In genomic region chr6:4698901-4699659, GRCh38 we compare ENCODE assay signal across 19 cellular contexts.
DNase-seq lines count a peak whose midpoint lies in the region; TF ChIP-seq lines count a peak whose summit lies in the region.
"Had no signal": no experiment of that assay in that cellular context is flagged by ENCODE, and none has a peak within 500 bp of the region (broad histone marks: within the 10 kb centered on the region; RNA-seq: fewer than 3 reads in every experiment).

No MANE protein-coding gene starts in this region.

- no peaks in the 10 kb centered on the region for H3K79me2 ChIP-seq in smooth muscle cell (ENCODE audit: low read depth)

- no peaks in the 10 kb centered on the region for H3F3A ChIP-seq in smooth muscle cell (ENCODE audit: low read depth)

- intact Hi-C loops in head of caudate nucleus (cut with DNase I): no loop called here

- no peak overlapping the region for H2AFZ ChIP-seq in smooth muscle cell (ENCODE audit: low read depth)

- no peak overlapping the region for H3K27ac ChIP-seq in smooth muscle cell (ENCODE audit: low read depth)
- H3K27ac ChIP-seq: 22Rv1, body of pancreas, left lung, transverse colon had no signal

- WGBS in smooth muscle cell (ENCODE audit: low lambda C conversion rate): 91% methylated on average over 3 of the region's 3 CpGs

- no peaks in the 10 kb centered on the region for H3K9me3 ChIP-seq in smooth muscle cell (replicated peaks; ENCODE audit: low read depth)
- H3K9me3 ChIP-seq: body of pancreas, left lung, mucosa of descending colon, transverse colon had no signal

- H3K27me3 ChIP-seq in smooth muscle cell (ENCODE audit: low read depth): no peaks in the 10 kb centered on the region
- H3K27me3 ChIP-seq: body of pancreas, left lung, transverse colon had no signal

- no peak overlapping the region for H3K9ac ChIP-seq in smooth muscle cell (ENCODE audit: low read depth)

- no peaks in the 10 kb centered on the region for H4K20me1 ChIP-seq in smooth muscle cell (ENCODE audit: low read depth)

- DNase-seq in DMS153 (lab: John Stamatoyannopoulos, UW) (peak; percentile 36), DMS153 treated with DMSO at 0.1 percent for 48 hours (lab: John Stamatoyannopoulos, UW; ENCODE audit: unreplicated experiment) (no peak), NCI-H2107 (lab: John Stamatoyannopoulos, UW) (peak; percentile 15), RPMI7951 (ENCODE audit: low read depth) (peak; percentile 28), myocyte (ENCODE audit: low read depth) (peak; percentile 84), dermis blood vessel endothelial cell (no peak), smooth muscle cell (lab: John Stamatoyannopoulos, UW; ENCODE audit: unreplicated experiment) (no peak), head of caudate nucleus (no peak)
- DNase-seq: activated CD4-positive, alpha-beta T cell treated with anti-CD3 and anti-CD28 coated beads for 4 hours; body of pancreas; endodermal cell; left lung; mucosa of descending colon; NCI-H774; OCI-M1; stimulated activated CD4-positive, alpha-beta T cell treated with anti-CD3 and anti-CD28 coated beads, Interleukin-4, amount 100 ng/mL, for 24 hours; stimulated activated naive CD8-positive, alpha-beta T cell treated with anti-CD3 and anti-CD28 coated beads, Interleukin-15, amount 100 ng/mL, for 72 hours; transverse colon had no signal

- no peak for TF ChIP-seq CTCF in smooth muscle cell (IDR thresholded peaks at IDR 0.05; ENCODE audit: borderline replicate concordance, insufficient read depth, poor library complexity, severe bottlenecking)

- H3K4me1 ChIP-seq in smooth muscle cell (ENCODE audit: low read depth): no peaks in the 10 kb centered on the region
- H3K4me1 ChIP-seq: body of pancreas, left lung, transverse colon had no signal

- H3K4me3 ChIP-seq in smooth muscle cell: no peak overlapping the region
- H3K4me3 ChIP-seq: body of pancreas, left lung, mucosa of descending colon, transverse colon had no signal

- no peak overlapping the region for H3K4me2 ChIP-seq in smooth muscle cell

- no peaks in the 10 kb centered on the region for H3K36me3 ChIP-seq in smooth muscle cell (ENCODE audit: low read depth)
- H3K36me3 ChIP-seq: left lung, transverse colon had no signal

Comparison
In these comparisons a context has a peak if more than half of its experiments do, and no peak if none do; other contexts are left out.
1. DNase-seq: peak in DMS153 (single experiment), NCI-H2107 (single experiment), RPMI7951 (single experiment) and myocyte (single experiment); none in DMS153 treated with DMSO at 0.1 percent for 48 hours (single experiment), dermis blood vessel endothelial cell (single experiment), smooth muscle cell (single experiment) and head of caudate nucleus (0 of 42).